Comparison of ENCODE assay signal across 15 cellular contexts in the genomic region with DNA sequence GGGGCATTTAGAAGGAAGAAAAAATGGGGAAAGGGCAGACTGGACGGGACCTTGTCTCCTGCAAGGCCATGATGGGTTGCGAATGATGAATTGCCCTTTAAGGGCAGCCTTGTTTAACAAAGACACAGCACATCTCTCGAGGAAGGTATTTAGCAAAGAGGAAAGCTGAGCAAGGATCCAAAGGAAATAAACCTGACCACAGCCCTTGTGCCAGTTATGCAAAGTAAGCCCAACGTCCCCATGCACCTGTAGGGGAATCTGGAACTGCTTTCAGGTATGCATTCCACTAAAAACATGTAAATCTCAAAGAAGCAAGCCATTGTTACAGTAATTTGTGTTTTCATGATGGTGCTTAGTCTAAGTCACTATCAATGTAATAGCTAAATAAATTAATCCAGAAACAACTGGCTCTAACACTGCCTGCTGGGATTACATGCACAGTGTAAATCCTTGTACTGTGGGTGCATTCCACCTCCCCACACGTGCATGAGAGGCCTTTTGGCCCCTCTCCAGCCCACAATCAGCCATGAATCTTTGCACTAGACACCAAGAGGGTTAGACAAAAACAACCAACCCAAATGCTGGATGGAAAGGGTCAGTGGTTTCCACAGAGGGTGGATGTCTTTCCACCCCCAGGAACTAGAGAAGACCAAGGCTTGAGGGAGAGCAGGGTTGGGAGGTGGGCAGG.
DNase-seq lines count a peak whose midpoint lies in the region; ATAC-seq and TF ChIP-seq lines count a peak whose summit lies in the region.
"Had no signal": no experiment of that assay in that cellular context is flagged by ENCODE, and none has a peak within 500 bp of the region (broad histone marks: within the 10 kb centered on the region; RNA-seq: fewer than 3 reads in every experiment).

No MANE protein-coding gene starts in this region.

- TF ChIP-seq CTCF in GM23338 (conservative IDR thresholded peaks at IDR 0.05; ENCODE audit: low read depth in 2 of 2), result no peak
- no peak for TF ChIP-seq CTCF in neural crest cell (conservative IDR thresholded peaks at IDR 0.05)

- H3K4me2 ChIP-seq in GM23338, result no peak overlapping the region
- H3K4me2 ChIP-seq: PC-9 had no signal

- H3K36me3 ChIP-seq in GM23338 (ENCODE audit: insufficient read depth), result no peaks in the 10 kb centered on the region
- H3K36me3 ChIP-seq: BE2C, HAP-1 had no signal

- H3K9me3 Mint-ChIP-seq in GM23338 (peaks cover 4% of the 10 kb centered on the region; the same call in 2 of the 3 replicates), neural crest cell (peaks cover 2% of the 10 kb centered on the region)
- H3K9me3 Mint-ChIP-seq in activated naive CD4-positive, alpha-beta T cell treated with anti-CD3 and anti-CD28 coated beads, Interleukin-2, amount 50 U/mL, for 72 hours, result no peaks in the 10 kb centered on the region

- no peak overlapping the region for H3K4me3 ChIP-seq in GM23338
- H3K4me3 ChIP-seq: HAP-1, PC-9 had no signal

- H3K27ac Mint-ChIP-seq in GM23338 (peak overlapping the region; percentile 57; the same call in 1 of the 2 replicates), neural crest cell (ENCODE audit: unreplicated experiment) (peak overlapping the region; percentile 52)
- H3K27ac Mint-ChIP-seq in activated naive CD4-positive, alpha-beta T cell treated with anti-CD3 and anti-CD28 coated beads, Interleukin-2, amount 50 U/mL, for 72 hours, result no peak overlapping the region
- H3K27ac Mint-ChIP-seq: CD8-positive, alpha-beta memory T cell had no signal

- H3K27me3 ChIP-seq in GM23338 (ENCODE audit: insufficient read depth), result no peaks in the 10 kb centered on the region
- H3K27me3 ChIP-seq: BE2C had no signal

- H3K4me1 ChIP-seq in GM23338 (ENCODE audit: insufficient read depth), result peaks cover 53% of the 10 kb centered on the region
- H3K4me1 ChIP-seq: BE2C, HAP-1 had no signal

- 0 out of 2 replicates have a peak overlapping the region, but pooled peaks have one; percentile 18 for H2AFZ ChIP-seq in GM23338
- H2AFZ ChIP-seq: PC-9 had no signal

- no peaks in the 10 kb centered on the region for H4K20me1 ChIP-seq in GM23338 (replicated peaks; ENCODE audit: insufficient read depth)

- no peaks in the 10 kb centered on the region for H3K79me2 ChIP-seq in GM23338 (replicated peaks; ENCODE audit: insufficient read depth)

- DNase-seq in GM23338 (ENCODE audit: low spot score) (peak; percentile 43), NCI-H526 treated with DMSO at 0.1 percent for 48 hours (lab: John Stamatoyannopoulos, UW) (peak; percentile 97), glomerular visceral epithelial cell (ENCODE audit: extremely low spot score) (peak; percentile 13), neural crest cell (ENCODE audit: low read depth, low spot score) (no peak), NOMO-1 (lab: John Stamatoyannopoulos, UW; ENCODE audit: unreplicated experiment in 2 of 2) (no peak), NCI-H2171 treated with DMSO at 0.1 percent for 48 hours (lab: John Stamatoyannopoulos, UW) (no peak)
- DNase-seq in activated naive CD4-positive, alpha-beta T cell treated with anti-CD3 and anti-CD28 coated beads, Interleukin-2, amount 50 U/mL, for 72 hours (ENCODE audit: low spot score in 2 of 2), result no peak
- DNase-seq in stimulated activated naive CD4-positive, alpha-beta T cell (lab: John Stamatoyannopoulos, UW), result no peak
- DNase-seq: BE2C; CD8-positive, alpha-beta memory T cell; Kasumi-1; NCI-H187; PC-9; SW 1271 had no signal

- H3K9me2 ChIP-seq in GM23338 (ENCODE audit: insufficient read depth), result peaks cover 10% of the 10 kb centered on the region

- no peak overlapping the region for H3K27ac ChIP-seq in GM23338 (ENCODE audit: low read depth)
- H3K27ac ChIP-seq: PC-9 had no signal

- H3K4me1 Mint-ChIP-seq in GM23338 (peaks cover 46% of the 10 kb centered on the region), neural crest cell (peaks cover 17% of the 10 kb centered on the region)
- H3K4me1 Mint-ChIP-seq: CD8-positive, alpha-beta memory T cell had no signal

- no peaks in the 10 kb centered on the region for H3F3A ChIP-seq in GM23338 (replicated peaks; ENCODE audit: low read depth)

- H3K36me3 Mint-ChIP-seq in GM23338 (ENCODE audit: low read depth) (no peaks in the 10 kb centered on the region), neural crest cell (ENCODE audit: low read depth) (no peaks in the 10 kb centered on the region)
- no peaks in the 10 kb centered on the region for H3K36me3 Mint-ChIP-seq in activated naive CD4-positive, alpha-beta T cell treated with anti-CD3 and anti-CD28 coated beads, Interleukin-2, amount 50 U/mL, for 72 hours
- H3K36me3 Mint-ChIP-seq: CD8-positive, alpha-beta memory T cell had no signal

- H3K4me3 Mint-ChIP-seq in GM23338, result no peak overlapping the region
- no peak overlapping the region for H3K4me3 Mint-ChIP-seq in neural crest cell
- H3K4me3 Mint-ChIP-seq: CD8-positive, alpha-beta memory T cell had no signal

- H3K27me3 Mint-ChIP-seq in GM23338 (ENCODE audit: insufficient read depth, low read depth, poor library complexity) (peaks cover 2% of the 10 kb centered on the region), neural crest cell (ENCODE audit: low read depth) (peaks cover 6% of the 10 kb centered on the region)

- ATAC-seq in GM23338, result no peak
- ATAC-seq in activated naive CD4-positive, alpha-beta T cell treated with anti-CD3 and anti-CD28 coated beads, Interleukin-2, amount 50 U/mL, for 72 hours, result no peak

TF ChIP-seq in GM23338, 12 proteins besides CTCF, POLR2A, EP300 and RAD21 (continues in another document):
- TF ChIP-seq NANOG (IDR thresholded peaks at IDR 0.05; ENCODE audit: borderline replicate concordance) (no peak), ZNF331 (CRISPR knock-in tag; IDR thresholded peaks at IDR 0.05; ENCODE audit: low read depth) (no peak), POLR2AphosphoS5 (IDR thresholded peaks at IDR 0.05; ENCODE audit: low read depth) (no peak), JUNB (IDR thresholded peaks at IDR 0.05; ENCODE audit: unreplicated experiment) (no peak)
- TF ChIP-seq, protein P1, sequence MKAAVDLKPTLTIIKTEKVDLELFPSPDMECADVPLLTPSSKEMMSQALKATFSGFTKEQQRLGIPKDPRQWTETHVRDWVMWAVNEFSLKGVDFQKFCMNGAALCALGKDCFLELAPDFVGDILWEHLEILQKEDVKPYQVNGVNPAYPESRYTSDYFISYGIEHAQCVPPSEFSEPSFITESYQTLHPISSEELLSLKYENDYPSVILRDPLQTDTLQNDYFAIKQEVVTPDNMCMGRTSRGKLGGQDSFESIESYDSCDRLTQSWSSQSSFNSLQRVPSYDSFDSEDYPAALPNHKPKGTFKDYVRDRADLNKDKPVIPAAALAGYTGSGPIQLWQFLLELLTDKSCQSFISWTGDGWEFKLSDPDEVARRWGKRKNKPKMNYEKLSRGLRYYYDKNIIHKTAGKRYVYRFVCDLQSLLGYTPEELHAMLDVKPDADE (IDR thresholded peaks at IDR 0.05), result no peak

Comparison
In these comparisons a context has a peak if more than half of its experiments do, and no peak if none do; other contexts are left out.
1. DNase-seq: peak in GM23338 (single experiment), NCI-H526 treated with DMSO at 0.1 percent for 48 hours (single experiment) and glomerular visceral epithelial cell (single experiment); none in neural crest cell (single experiment), NOMO-1 (0 of 2), activated naive CD4-positive, alpha-beta T cell treated with anti-CD3 and anti-CD28 coated beads, Interleukin-2, amount 50 U/mL, for 72 hours (0 of 2), stimulated activated naive CD4-positive, alpha-beta T cell (0 of 6) and NCI-H2171 treated with DMSO at 0.1 percent for 48 hours (single experiment).
2. H3K27ac Mint-ChIP-seq: peak in GM23338 (single experiment) and neural crest cell (single experiment); none in activated naive CD4-positive, alpha-beta T cell treated with anti-CD3 and anti-CD28 coated beads, Interleukin-2, amount 50 U/mL, for 72 hours (0 of 2).